In genomic region chr1:16175610-16176553, GRCh38 we compare ENCODE assay signal across 9 cellular contexts. TPM values are rescaled to one million over a fixed set of nuclear protein-coding genes. Genes with fewer than 3 reads are reported as not detected.
DNase-seq lines count a peak whose midpoint lies in the region; ATAC-seq and TF ChIP-seq lines count a peak whose summit lies in the region.
"Had no signal": no experiment of that assay in that cellular context is flagged by ENCODE, and none has a peak within 500 bp of the region (broad histone marks: within the 10 kb centered on the region; RNA-seq: fewer than 3 reads in every experiment).

No MANE protein-coding gene starts in this region.

- no peak for TF ChIP-seq CTCF in Calu3 (IDR thresholded peaks at IDR 0.05; ENCODE audit: unreplicated experiment)
- no peak for TF ChIP-seq CTCF in esophagus squamous epithelium (IDR thresholded peaks at IDR 0.05)
- TF ChIP-seq CTCF in nephron (IDR thresholded peaks at IDR 0.05; ENCODE audit: unreplicated experiment in 3 of 3) = no peak

- H3K4me1 ChIP-seq in esophagus squamous epithelium = peaks cover 60 to 100% (median 63%) of the 10 kb centered on the region in 3 donors

- peak overlapping the region in 1 of 4 donors; percentile 24 for H3K4me3 ChIP-seq in esophagus squamous epithelium
- H3K4me3 ChIP-seq: HAP-1 had no signal

- H3K4me3 Mint-ChIP-seq in Calu3 (ENCODE audit: low read depth, unreplicated experiment) (peak overlapping the region; percentile 11), nephron (peak overlapping the region; percentile 32 to 41 (median 35))
- no peak overlapping the region for H3K4me3 Mint-ChIP-seq in naive thymus-derived CD8-positive, alpha-beta T cell

- H3K27me3 Mint-ChIP-seq in Calu3 (ENCODE audit: unreplicated experiment) (no peaks in the 10 kb centered on the region), nephron (ENCODE audit: low read depth) (peaks cover 14% of the 10 kb centered on the region)
- H3K27me3 Mint-ChIP-seq in naive thymus-derived CD8-positive, alpha-beta T cell = peaks cover 0 to 8% (median 2%) of the 10 kb centered on the region in 5 donors

- H3K9me3 Mint-ChIP-seq in Calu3 (ENCODE audit: low read depth, unreplicated experiment) (no peaks in the 10 kb centered on the region), nephron (no peaks in the 10 kb centered on the region)
- H3K9me3 Mint-ChIP-seq in naive thymus-derived CD8-positive, alpha-beta T cell = no peaks in the 10 kb centered on the region

- BruUV-seq in Calu3 (replicated peaks; lab: Mats Ljungman, UMichigan) = no TSS peak

- intact Hi-C loops in Calu3 (cut with micrococcal nuclease; ENCODE audit: unreplicated experiment) = no loop called here
- intact Hi-C loops in esophagus squamous epithelium (cut with DNase I) = no loop called here

- WGBS in esophagus squamous epithelium, 2 donors = 5 to 13% methylated on average over 14 to 17 of the region's 24 CpGs

- ATAC-seq in HG03354 (IDR thresholded peaks at IDR 0.05; ENCODE audit: poor library complexity, severe bottlenecking, unreplicated experiment) (no peak), HG03342 (IDR thresholded peaks at IDR 0.05; ENCODE audit: unreplicated experiment) (no peak)
- no peak for ATAC-seq in naive thymus-derived CD8-positive, alpha-beta T cell

- H3K27ac Mint-ChIP-seq in Calu3 (ENCODE audit: unreplicated experiment) = peak overlapping the region; percentile 70
- H3K27ac Mint-ChIP-seq in nephron = peak overlapping the region; percentile 98 to 99 (median 99)
- H3K27ac Mint-ChIP-seq in naive thymus-derived CD8-positive, alpha-beta T cell = peak overlapping the region in 2 of 10 donors; percentile 79 to 84

- H3K4me1 Mint-ChIP-seq in Calu3 (ENCODE audit: low read depth, unreplicated experiment) (peaks cover 53% of the 10 kb centered on the region), nephron (peaks cover 43% of the 10 kb centered on the region)
- peaks cover 0 to 1% (median 0%) of the 10 kb centered on the region in 4 donors for H3K4me1 Mint-ChIP-seq in naive thymus-derived CD8-positive, alpha-beta T cell

- no peaks in the 10 kb centered on the region for H3K27me3 ChIP-seq in esophagus squamous epithelium

- CTCF ChIA-PET in Calu3 (lab: Charles Lee) = interaction anchor here (0.7 to 1.8 kb wide), 3 partner anchors 12 to 78 kb away, joined by 3 read pairs; no protein-coding TSS in a partner anchor

- peak overlapping the region; percentile 88 to 93 (median 92) for H3K27ac ChIP-seq in esophagus squamous epithelium

- H3K36me3 ChIP-seq in esophagus squamous epithelium = no peaks in the 10 kb centered on the region
- H3K36me3 ChIP-seq: HAP-1 had no signal

- DNase-seq in Calu3 (peak; percentile 79), RKO (ENCODE audit: low spot score) (peak; percentile 53), esophagus squamous epithelium (lab: John Stamatoyannopoulos, UW) (no peak), AML-193 (lab: John Stamatoyannopoulos, UW) (no peak)
- no peak for DNase-seq in naive thymus-derived CD8-positive, alpha-beta T cell

- H3K36me3 Mint-ChIP-seq in Calu3 (ENCODE audit: insufficient read depth, unreplicated experiment) (peaks cover 40% of the 10 kb centered on the region), nephron (ENCODE audit: low read depth) (no peaks in the 10 kb centered on the region)
- H3K36me3 Mint-ChIP-seq in naive thymus-derived CD8-positive, alpha-beta T cell = no peaks in the 10 kb centered on the region

- TF ChIP-seq POLR2A in esophagus squamous epithelium (IDR thresholded peaks at IDR 0.05) = no peak

- POLR2A ChIA-PET in naive thymus-derived CD8-positive, alpha-beta T cell (lab: Charles Lee) = no interaction called here

- H3K9me3 ChIP-seq in esophagus squamous epithelium = no peaks in the 10 kb centered on the region
- H3K9me3 ChIP-seq: HAP-1 had no signal

RNA-seq across cellular contexts. Expression of gene EPHA2, which starts 20.0 kb away (rescaled TPM):
- 130 and 161 TPM in 2 replicates for total RNA-seq in Calu3 (2022)
- 100 to 1,000 TPM in 3 of 4 donors, 10 to 100 TPM in 1; 87.5 to 225 (median 137) TPM for total RNA-seq in esophagus squamous epithelium
- not detected for total RNA-seq in naive thymus-derived CD8-positive, alpha-beta T cell
- not detected for polyA plus RNA-seq in naive thymus-derived CD8-positive, alpha-beta T cell

RNA-seq across cellular contexts. Expression of gene ARHGEF19, which starts 36.6 kb away (rescaled TPM):
- 16.6 and 17.2 TPM in 2 replicates for total RNA-seq in Calu3 (2022)
- 10 to 100 TPM; 15.8 to 27.1 (median 20.6) TPM for total RNA-seq in esophagus squamous epithelium
- total RNA-seq in naive thymus-derived CD8-positive, alpha-beta T cell = 10 to 100 TPM; 11.9 to 12.7 TPM
- polyA plus RNA-seq in naive thymus-derived CD8-positive, alpha-beta T cell = 1 to 10 TPM; 6.4 to 8.9 (median 7.7) TPM

Comparison
In these comparisons a context has a peak if more than half of its experiments do, and no peak if none do; other contexts are left out.
1. DNase-seq: peak in Calu3 (single experiment) and RKO (single experiment); none in esophagus squamous epithelium (single experiment), naive thymus-derived CD8-positive, alpha-beta T cell (0 of 10) and AML-193 (0 of 2).
2. H3K4me3 Mint-ChIP-seq: peak in Calu3 (single experiment) and nephron (3 of 3); none in naive thymus-derived CD8-positive, alpha-beta T cell (0 of 10).
3. RNA of gene EPHA2, which starts 20.0 kb away (total RNA-seq): 87.5 to 225 TPM in esophagus squamous epithelium and 130 to 161 TPM in Calu3; not detected in naive thymus-derived CD8-positive, alpha-beta T cell; every median in the first group is over 10 times any median in the second.